15 cellular contexts compared by ENCODE assay signal in the genomic region with DNA sequence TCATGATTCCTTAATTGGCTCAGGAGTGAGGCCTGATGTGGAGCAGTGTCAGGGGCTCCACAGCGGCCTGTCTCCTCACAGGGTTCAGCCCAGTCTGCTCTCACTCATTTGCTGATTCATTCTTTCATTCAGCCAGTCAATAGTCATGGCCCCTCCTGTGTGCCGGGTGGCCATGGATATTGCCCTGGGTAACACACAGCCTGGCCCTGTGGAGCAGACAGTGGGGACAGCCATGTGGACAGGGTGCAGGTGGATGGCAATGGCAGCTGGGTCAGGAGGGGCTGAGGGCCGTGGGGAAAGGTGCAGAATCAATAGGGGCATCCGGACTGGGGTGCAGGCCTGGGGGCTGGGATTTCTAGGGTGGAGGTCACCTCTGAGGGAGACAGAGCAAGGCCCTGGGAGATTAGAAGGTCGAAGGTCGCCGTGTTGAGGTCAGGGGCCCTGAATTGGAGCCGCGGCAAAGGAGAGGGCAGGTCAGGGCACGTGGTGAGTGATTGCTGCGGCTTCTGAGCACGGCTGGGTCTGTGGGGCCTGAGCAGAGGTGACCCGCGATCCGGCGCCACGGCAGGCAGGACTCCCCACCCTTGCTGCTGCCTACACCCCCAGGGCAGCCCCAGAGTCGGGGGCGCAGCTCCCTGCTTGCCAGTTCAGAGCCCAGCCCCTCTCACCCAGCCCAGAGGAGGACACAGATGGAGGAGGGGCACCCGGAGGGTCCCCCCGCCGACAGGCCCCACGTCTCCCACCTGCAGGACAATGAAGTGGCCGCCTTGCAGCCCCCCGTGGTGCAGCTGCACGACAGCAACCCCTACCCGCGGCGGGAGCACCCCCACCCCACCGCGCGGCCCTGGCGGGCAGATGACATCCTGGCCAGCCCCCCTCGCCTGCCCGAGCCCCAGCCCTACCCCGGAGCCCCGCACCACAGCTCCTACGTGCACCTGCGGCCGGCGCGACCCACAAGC. TPM values are rescaled to one million over a fixed set of nuclear protein-coding genes. Genes with fewer than 3 reads are reported as not detected.
DNase-seq lines count a peak whose midpoint lies in the region; TF ChIP-seq lines count a peak whose summit lies in the region.
"Had no signal": no experiment of that assay in that cellular context is flagged by ENCODE, and none has a peak within 500 bp of the region (broad histone marks: within the 10 kb centered on the region; RNA-seq: fewer than 3 reads in every experiment).

No MANE protein-coding gene starts in this region.

- POLR2A ChIA-PET in HEK293 (lab: Yijun Ruan, JAX): no interaction called here

- in situ Hi-C loops in ACHN (cut with HindIII; ENCODE audit: low pct_ligation_motif_present, low pct_unique_long_range_greater_than_20kb, low sequenced_read_pairs): no loop called here

- H3K4me3 ChIP-seq in HEK293 (ENCODE audit: low read depth, low read length) (no peak overlapping the region), mesodermal cell (ENCODE audit: extremely low read depth, insufficient read depth, low read length, poor library complexity, severe bottlenecking) (no peak overlapping the region)

- CTCF ChIA-PET in HEK293 (lab: Yijun Ruan, JAX): interaction anchor here (1.4 kb wide), 1 partner anchor 30 kb away, joined by 3 read pairs; no protein-coding TSS in a partner anchor

- H3K4me3 Mint-ChIP-seq in CD14-positive monocyte (no peak overlapping the region), brain (no peak overlapping the region)
- H3K4me3 Mint-ChIP-seq: activated naive CD4-positive, alpha-beta T cell treated with anti-CD3 and anti-CD28 coated beads for 36 hours had no signal

- DNase-seq in CD14-positive monocyte (ENCODE audit: low spot score): peak; percentile 31
- DNase-seq in activated CD4-positive, CD25-positive, alpha-beta regulatory T cell treated with anti-CD3 and anti-CD28 coated beads, Interleukin-2, amount 50 U/mL, for 72 hours: no peak
- DNase-seq in ACHN: no peak
- DNase-seq in foreskin melanocyte: no peak
- no peak for DNase-seq in NCI-H345 treated with DMSO at 0.1 percent for 48 hours (lab: John Stamatoyannopoulos, UW; ENCODE audit: unreplicated experiment)
- DNase-seq: activated CD4-positive, alpha-beta T cell treated with anti-CD3 and anti-CD28 coated beads for 48 hours; activated naive CD4-positive, alpha-beta T cell treated with anti-CD3 and anti-CD28 coated beads for 36 hours; erythroblast; hippocampal formation; NCI-H2081 treated with DMSO at 0.1 percent for 48 hours; stimulated activated CD4-positive, alpha-beta T cell treated with anti-CD3 and anti-CD28 coated beads, Interleukin-4, amount 100 ng/mL, for 4 hours had no signal

- TF ChIP-seq CTCF in CD14-positive monocyte (IDR thresholded peaks at IDR 0.05) (no peak), HEK293 (tag by site-specific recombination; IDR thresholded peaks at IDR 0.05) (no peak), brain (conservative IDR thresholded peaks at IDR 0.05) (no peak)

- H3K36me3 ChIP-seq in HEK293 (ENCODE audit: control insufficient read depth in 2 of 2, insufficient read depth in 1 of 2, low read length in 2 of 2): peaks cover 0 to 22% of the 10 kb centered on the region in 2 experiments; a peak in 2 of 3 replicates
- H3K36me3 ChIP-seq in mesodermal cell (ENCODE audit: control insufficient read depth, insufficient read depth, low read length): peaks cover 68% of the 10 kb centered on the region

- H3K36me3 Mint-ChIP-seq in CD14-positive monocyte: peaks cover 14 to 26% of the 10 kb centered on the region in 2 donors
- no peaks in the 10 kb centered on the region for H3K36me3 Mint-ChIP-seq in brain

- H3K27ac ChIP-seq in HEK293 (ENCODE audit: extremely low read depth, low read depth, low read length): no peak overlapping the region
- H3K27ac ChIP-seq in mesodermal cell (ENCODE audit: low read depth, low read length, severe bottlenecking): peak overlapping the region; percentile 23

- peaks cover 5% of the 10 kb centered on the region for H3K4me1 Mint-ChIP-seq in CD14-positive monocyte
- H3K4me1 Mint-ChIP-seq in brain: peaks cover 5% of the 10 kb centered on the region

- H3K27me3 Mint-ChIP-seq in CD14-positive monocyte (ENCODE audit: low read depth in 3 of 3) (peaks cover 0 to 4% (median 3%) of the 10 kb centered on the region in 3 donors), brain (no peaks in the 10 kb centered on the region)

- H3K27ac Mint-ChIP-seq in CD14-positive monocyte: peak overlapping the region in 3 of 7 donors; percentile 12 to 62 (median 43)
- H3K27ac Mint-ChIP-seq in brain: peak overlapping the region in 3 of 5 experiments; percentile 25 to 83 (median 80)
- H3K27ac Mint-ChIP-seq: activated naive CD4-positive, alpha-beta T cell treated with anti-CD3 and anti-CD28 coated beads for 36 hours had no signal

- intact Hi-C loops in CD14-positive monocyte (cut with micrococcal nuclease): no loop called here

- WGBS in mesodermal cell (ENCODE audit: insufficient coverage in 2 of 2), 2 experiments: 90 to 92% methylated on average over 25 to 33 of the region's 42 CpGs

- peaks cover 0 to 2% (median 0%) of the 10 kb centered on the region in 7 donors for H3K9me3 Mint-ChIP-seq in CD14-positive monocyte
- H3K9me3 Mint-ChIP-seq in brain: no peaks in the 10 kb centered on the region
- H3K9me3 Mint-ChIP-seq: activated naive CD4-positive, alpha-beta T cell treated with anti-CD3 and anti-CD28 coated beads for 36 hours had no signal

- H3K4me1 ChIP-seq in HEK293 (ENCODE audit: control insufficient read depth, insufficient read depth, low read length) (no peaks in the 10 kb centered on the region), mesodermal cell (ENCODE audit: control insufficient read depth, insufficient read depth, low read length, poor library complexity, severe bottlenecking) (no peaks in the 10 kb centered on the region)

- H3K9me3 ChIP-seq in HEK293 (ENCODE audit: control insufficient read depth, insufficient read depth, low read depth, low read length) (no peaks in the 10 kb centered on the region), mesodermal cell (ENCODE audit: control insufficient read depth, low read length) (no peaks in the 10 kb centered on the region)
- H3K9me3 ChIP-seq: SK-N-SH had no signal

TF ChIP-seq in HEK293, 187 proteins besides CTCF, POLR2A, EP300 and RAD21:
- TF ChIP-seq ZSCAN4 (tag by site-specific recombination; IDR thresholded peaks at IDR 0.05) (no peak), GLIS2 (tag by site-specific recombination; IDR thresholded peaks at IDR 0.05) (peak; percentile 26; the same call in 1 of the 2 replicates), ZNF133 (tag by site-specific recombination; IDR thresholded peaks at IDR 0.05) (no peak), BCL11A (tag by site-specific recombination; IDR thresholded peaks at IDR 0.05; ENCODE audit: low read depth) (peak; percentile 83), BCL11B (tag by site-specific recombination; IDR thresholded peaks at IDR 0.05; ENCODE audit: low read depth) (peak; percentile 79; the same call in 1 of the 2 replicates), ZNF311 (tag by site-specific recombination; IDR thresholded peaks at IDR 0.05; ENCODE audit: borderline replicate concordance) (no peak), ZNF600 (tag by site-specific recombination; IDR thresholded peaks at IDR 0.05) (peak; percentile 79; the same call in 1 of the 2 replicates)

RNA-seq across cellular contexts. Expression of gene SLC19A1, which starts 33.4 kb away (rescaled TPM):
- polyA plus RNA-seq in CD14-positive monocyte (10 to 100 TPM; 39.9 to 53.0 TPM), brain (ENCODE audit: insufficient read depth, low read depth, low replicate concordance) (18.1 TPM)
- polyA plus RNA-seq in mesodermal cell (2013, experiment 1 of 2): 13.7 TPM
- polyA plus RNA-seq in mesodermal cell (2013, experiment 2 of 2): 9.4 TPM
